In the genomic region with DNA sequence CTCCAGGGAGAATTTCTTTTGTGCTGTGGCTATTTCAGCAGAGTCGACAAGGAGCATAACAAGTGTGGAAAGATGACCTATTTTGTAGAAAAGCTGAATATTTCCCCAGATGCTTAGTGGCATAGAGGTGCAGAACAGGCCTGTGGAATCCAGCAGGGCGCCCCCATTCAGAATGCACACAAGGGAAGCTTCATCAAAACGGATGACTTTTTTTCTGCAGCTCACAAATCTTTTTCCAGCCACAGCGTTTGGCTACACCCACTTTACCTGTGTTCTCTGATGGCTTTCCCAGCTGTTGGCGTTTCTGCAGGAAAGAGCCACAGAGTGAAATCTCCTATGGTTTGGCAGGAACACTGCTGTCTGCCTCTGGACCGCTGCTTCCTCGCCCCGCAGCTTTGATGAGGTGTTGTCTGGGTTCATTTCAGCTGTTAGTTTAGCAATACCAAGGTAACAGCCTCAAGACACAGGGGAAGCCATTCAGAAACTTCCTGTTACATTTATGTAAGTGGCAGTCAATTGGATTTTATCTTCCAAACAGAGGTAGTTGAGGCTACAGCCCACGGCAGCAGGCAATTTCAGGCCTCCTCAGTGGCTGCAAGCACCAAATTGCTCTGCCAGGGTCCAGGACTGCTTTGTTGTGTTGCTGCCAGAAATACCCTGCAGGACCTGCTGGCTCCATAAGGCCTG, we compare ENCODE assay signal across 16 cellular contexts.
A peak's percentile ranks its signal among the peaks of the same experiment; 100 is the strongest.
DNase-seq lines count a peak whose midpoint lies in the region; ATAC-seq lines count a peak whose summit lies in the region.
"Had no signal": no experiment of that assay in that cellular context is flagged by ENCODE, and none has a peak within 500 bp of the region (broad histone marks: within the 10 kb centered on the region; RNA-seq: fewer than 3 reads in every experiment).

No MANE protein-coding gene starts in this region.

- no peaks in the 10 kb centered on the region for H3K9me3 Mint-ChIP-seq in activated naive CD8-positive, alpha-beta T cell treated with anti-CD3 and anti-CD28 coated beads, Interleukin-2, amount 10 ng/mL, durations not matched to agents 7 days and 5 days
- no peaks in the 10 kb centered on the region for H3K9me3 Mint-ChIP-seq in activated naive CD8-positive, alpha-beta T cell treated with anti-CD3 and anti-CD28 coated beads for 36 hours
- no peaks in the 10 kb centered on the region for H3K9me3 Mint-ChIP-seq in activated CD8-positive, alpha-beta memory T cell treated with anti-CD3 and anti-CD28 coated beads, Interleukin-2, amount 10 ng/mL, durations not matched to agents 7 days and 5 days (ENCODE audit: low read depth)
- H3K9me3 Mint-ChIP-seq: activated T-helper 17 cell treated with anti-CD3 and anti-CD28 coated beads, Interleukin-2, amount 50 U/mL, for 72 hours had no signal

- H3K27ac ChIP-seq in KOPT-K1 (ENCODE audit: low read depth, low read length, poor library complexity, severe bottlenecking), result peak overlapping the region; percentile 50
- H3K27ac ChIP-seq: SJSA1 had no signal

- no peaks in the 10 kb centered on the region for H3K27me3 Mint-ChIP-seq in activated naive CD8-positive, alpha-beta T cell treated with anti-CD3 and anti-CD28 coated beads, Interleukin-2, amount 10 ng/mL, durations not matched to agents 7 days and 5 days
- H3K27me3 Mint-ChIP-seq in activated naive CD8-positive, alpha-beta T cell treated with anti-CD3 and anti-CD28 coated beads for 36 hours, result no peaks in the 10 kb centered on the region
- H3K27me3 Mint-ChIP-seq in activated CD8-positive, alpha-beta memory T cell treated with anti-CD3 and anti-CD28 coated beads, Interleukin-2, amount 10 ng/mL, durations not matched to agents 7 days and 5 days, result no peaks in the 10 kb centered on the region
- H3K27me3 Mint-ChIP-seq: activated T-helper 17 cell treated with anti-CD3 and anti-CD28 coated beads, Interleukin-2, amount 50 U/mL, for 72 hours had no signal

- POLR2A ChIA-PET in activated naive CD8-positive, alpha-beta T cell treated with anti-CD3 and anti-CD28 coated beads, Interleukin-2, amount 10 ng/mL, durations not matched to agents 7 days and 5 days (lab: Charles Lee), result interaction anchor here (0.8 to 1.0 kb wide), 3 partner anchors 12 to 49 kb away, joined by 3 to 6 read pairs (median 6); no protein-coding TSS in a partner anchor

- H3K27ac Mint-ChIP-seq in activated naive CD8-positive, alpha-beta T cell treated with anti-CD3 and anti-CD28 coated beads, Interleukin-2, amount 10 ng/mL, durations not matched to agents 7 days and 5 days, result peak overlapping the region; percentile 86
- no peak overlapping the region for H3K27ac Mint-ChIP-seq in activated naive CD8-positive, alpha-beta T cell treated with anti-CD3 and anti-CD28 coated beads for 36 hours
- H3K27ac Mint-ChIP-seq in activated CD8-positive, alpha-beta memory T cell treated with anti-CD3 and anti-CD28 coated beads, Interleukin-2, amount 10 ng/mL, durations not matched to agents 7 days and 5 days, result peak overlapping the region; percentile 13
- H3K27ac Mint-ChIP-seq: activated T-helper 17 cell treated with anti-CD3 and anti-CD28 coated beads, Interleukin-2, amount 50 U/mL, for 72 hours had no signal

- CTCF ChIA-PET in activated CD8-positive, alpha-beta memory T cell treated with anti-CD3 and anti-CD28 coated beads, Interleukin-2, amount 10 ng/mL, durations not matched to agents 7 days and 5 days (lab: Charles Lee), result interaction anchor here (0.9 kb wide), 1 partner anchor 24 kb away, joined by 4 read pairs; no protein-coding TSS in a partner anchor

- DNase-seq in activated naive CD8-positive, alpha-beta T cell treated with anti-CD3 and anti-CD28 coated beads, Interleukin-2, amount 10 ng/mL, durations not matched to agents 7 days and 5 days, result no peak
- DNase-seq in activated naive CD8-positive, alpha-beta T cell treated with anti-CD3 and anti-CD28 coated beads for 36 hours, result no peak
- DNase-seq in activated CD8-positive, alpha-beta memory T cell treated with anti-CD3 and anti-CD28 coated beads, Interleukin-2, amount 10 ng/mL, durations not matched to agents 7 days and 5 days, result no peak
- peak; percentile 44 for DNase-seq in retina
- DNase-seq: activated CD4-positive, alpha-beta T cell treated with anti-CD3 and anti-CD28 coated beads, Interleukin-2, amount 50 U/mL, for 4 hours; dermis blood vessel endothelial cell; glutamatergic neuron; right cardiac atrium; stimulated activated CD4-positive, alpha-beta T cell treated with anti-CD3 and anti-CD28 coated beads, Interleukin-1b, Interleukin-23, amount 100 ng/mL, for 48 hours had no signal

- peaks cover 39% of the 10 kb centered on the region for H3K4me1 Mint-ChIP-seq in activated naive CD8-positive, alpha-beta T cell treated with anti-CD3 and anti-CD28 coated beads, Interleukin-2, amount 10 ng/mL, durations not matched to agents 7 days and 5 days
- H3K4me1 Mint-ChIP-seq in activated naive CD8-positive, alpha-beta T cell treated with anti-CD3 and anti-CD28 coated beads for 36 hours, result peaks cover 25% of the 10 kb centered on the region
- peaks cover 19% of the 10 kb centered on the region for H3K4me1 Mint-ChIP-seq in activated CD8-positive, alpha-beta memory T cell treated with anti-CD3 and anti-CD28 coated beads, Interleukin-2, amount 10 ng/mL, durations not matched to agents 7 days and 5 days
- H3K4me1 Mint-ChIP-seq: activated T-helper 17 cell treated with anti-CD3 and anti-CD28 coated beads, Interleukin-2, amount 50 U/mL, for 72 hours had no signal

- no peaks in the 10 kb centered on the region for H3K9me3 ChIP-seq in KOPT-K1 (ENCODE audit: insufficient read depth, low read length, poor library complexity, severe bottlenecking)
- H3K9me3 ChIP-seq: SJSA1 had no signal

- H3K36me3 Mint-ChIP-seq in activated naive CD8-positive, alpha-beta T cell treated with anti-CD3 and anti-CD28 coated beads, Interleukin-2, amount 10 ng/mL, durations not matched to agents 7 days and 5 days, result peaks cover 38% of the 10 kb centered on the region
- H3K36me3 Mint-ChIP-seq in activated naive CD8-positive, alpha-beta T cell treated with anti-CD3 and anti-CD28 coated beads for 36 hours, result peaks cover 8% of the 10 kb centered on the region
- peaks cover 29% of the 10 kb centered on the region for H3K36me3 Mint-ChIP-seq in activated CD8-positive, alpha-beta memory T cell treated with anti-CD3 and anti-CD28 coated beads, Interleukin-2, amount 10 ng/mL, durations not matched to agents 7 days and 5 days

- H3K36me3 ChIP-seq in KOPT-K1 (ENCODE audit: insufficient read depth, low read length), result peaks cover 23% of the 10 kb centered on the region; the same call in 1 of the 2 replicates
- H3K36me3 ChIP-seq: SJSA1 had no signal

- H3K4me3 Mint-ChIP-seq in activated naive CD8-positive, alpha-beta T cell treated with anti-CD3 and anti-CD28 coated beads, Interleukin-2, amount 10 ng/mL, durations not matched to agents 7 days and 5 days, result peak overlapping the region; percentile 40
- H3K4me3 Mint-ChIP-seq in activated naive CD8-positive, alpha-beta T cell treated with anti-CD3 and anti-CD28 coated beads for 36 hours, result no peak overlapping the region
- H3K4me3 Mint-ChIP-seq in activated CD8-positive, alpha-beta memory T cell treated with anti-CD3 and anti-CD28 coated beads, Interleukin-2, amount 10 ng/mL, durations not matched to agents 7 days and 5 days, result no peak overlapping the region
- H3K4me3 Mint-ChIP-seq: activated T-helper 17 cell treated with anti-CD3 and anti-CD28 coated beads, Interleukin-2, amount 50 U/mL, for 72 hours had no signal

- peak; percentile 80 for ATAC-seq in activated naive CD8-positive, alpha-beta T cell treated with anti-CD3 and anti-CD28 coated beads, Interleukin-2, amount 10 ng/mL, durations not matched to agents 7 days and 5 days (ENCODE audit: low read depth)
- ATAC-seq in activated CD8-positive, alpha-beta memory T cell treated with anti-CD3 and anti-CD28 coated beads, Interleukin-2, amount 10 ng/mL, durations not matched to agents 7 days and 5 days, result no peak
- ATAC-seq in GM19035 (IDR thresholded peaks at IDR 0.05; ENCODE audit: unreplicated experiment), result no peak
- ATAC-seq in HG02588 (IDR thresholded peaks at IDR 0.05; ENCODE audit: unreplicated experiment), result no peak
- ATAC-seq in GM18502 (IDR thresholded peaks at IDR 0.05; ENCODE audit: poor library complexity, unreplicated experiment), result no peak
- ATAC-seq: activated T-helper 17 cell treated with anti-CD3 and anti-CD28 coated beads, Interleukin-2, amount 50 U/mL, for 72 hours; esophagus mucosa; right cardiac atrium had no signal
